Comparison of ENCODE assay signal across 9 cellular contexts in the genomic region with DNA sequence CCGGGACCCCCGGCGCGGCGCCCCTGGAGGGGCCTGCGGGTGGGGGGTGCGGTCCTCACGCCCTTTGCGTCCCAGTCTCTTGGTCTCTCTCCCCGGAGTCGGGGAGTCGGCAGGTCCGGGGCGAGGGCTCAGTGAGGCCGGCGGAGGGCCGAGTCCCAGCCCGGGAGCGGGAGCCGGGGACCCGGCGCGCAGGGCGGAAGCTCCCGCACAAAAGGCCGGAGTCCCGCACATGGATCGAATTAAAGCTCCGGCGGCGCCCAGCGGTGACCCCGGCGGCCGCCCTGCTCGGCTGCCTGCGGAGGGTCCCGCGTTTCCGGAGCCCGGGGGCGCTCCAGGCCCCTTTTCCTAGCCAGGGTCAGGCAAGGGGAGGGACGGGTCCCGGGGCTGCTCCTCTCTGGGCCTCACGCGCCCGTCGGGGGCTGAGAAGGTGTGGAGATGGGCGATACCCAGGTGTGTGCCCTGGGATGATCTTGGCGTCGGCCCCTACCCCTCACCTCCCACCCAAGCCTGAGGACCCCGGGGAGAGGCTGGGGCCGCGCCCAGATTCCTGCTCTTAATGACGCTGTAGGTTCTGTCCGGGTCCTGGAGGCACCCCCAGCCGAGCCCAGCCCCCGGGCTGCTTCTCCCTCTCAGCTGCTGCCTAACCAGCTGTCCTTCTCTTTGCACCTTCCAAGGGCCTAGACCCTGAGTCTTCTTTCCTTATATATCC. TPM values are rescaled to one million over a fixed set of nuclear protein-coding genes. Genes with fewer than 3 reads are reported as not detected.
A peak's percentile ranks its signal among the peaks of the same experiment; 100 is the strongest.
DNase-seq lines count a peak whose midpoint lies in the region; ATAC-seq and TF ChIP-seq lines count a peak whose summit lies in the region.
"Had no signal": no experiment of that assay in that cellular context is flagged by ENCODE, and none has a peak within 500 bp of the region (broad histone marks: within the 10 kb centered on the region; RNA-seq: fewer than 3 reads in every experiment).

No MANE protein-coding gene starts in this region.

- no peak for ATAC-seq in GM18498 (IDR thresholded peaks at IDR 0.05; ENCODE audit: unreplicated experiment)

- H3K4me3 ChIP-seq in astrocyte of the cerebellum (ENCODE audit: low read depth, low read length) (peak overlapping the region; percentile 84), iPS-11a (ENCODE audit: low read depth, low read length) (peak overlapping the region; percentile 75), skeletal muscle tissue (ENCODE audit: low read length in 3 of 3) (peak overlapping the region; percentile 43 to 49 (median 46))

- H3K4me1 ChIP-seq in skeletal muscle tissue (ENCODE audit: control insufficient read depth in 3 of 3, insufficient read depth in 3 of 3, low read length in 3 of 3) = peaks cover 19 to 26% (median 20%) of the 10 kb centered on the region in 3 donors

- no peaks in the 10 kb centered on the region for H3K9me3 ChIP-seq in skeletal muscle tissue (ENCODE audit: control insufficient read depth in 3 of 3, low read length in 3 of 3)

- H3K27me3 ChIP-seq in skeletal muscle tissue (ENCODE audit: control insufficient read depth in 3 of 3, insufficient read depth in 3 of 3, low read length in 3 of 3) = peaks cover 0 to 35% (median 21%) of the 10 kb centered on the region in 3 donors

- DNase-seq in HEK293T (ENCODE audit: extremely low spot score) = peak; percentile 63
- no peak for DNase-seq in astrocyte of the cerebellum (ENCODE audit: low read depth)
- DNase-seq in stimulated activated CD8-positive, alpha-beta memory T cell treated with anti-CD3 and anti-CD28 coated beads, Interleukin-4, amount 100 ng/mL, for 48 hours = no peak
- DNase-seq in H4 (ENCODE audit: low spot score) = no peak
- no peak for DNase-seq in SIG-M5 treated with dmso at 0.1 percent for 504 hours (lab: John Stamatoyannopoulos, UW; ENCODE audit: unreplicated experiment)
- DNase-seq: GOT3 had no signal

- TF ChIP-seq CTCF in astrocyte of the cerebellum (IDR thresholded peaks at IDR 0.05; ENCODE audit: low read depth, low read length, missing control alignments) = no peak

- peak overlapping the region; percentile 38 to 68 (median 43) for H3K9ac ChIP-seq in skeletal muscle tissue (ENCODE audit: low read depth in 1 of 3, low read length in 3 of 3)

- CTCF ChIA-PET in HEK293T (lab: Yijun Ruan, JAX) = interaction anchor here (0.5 to 0.6 kb wide), 2 partner anchors 70 to 316 kb away, joined by 3 to 7 read pairs; no protein-coding TSS in a partner anchor

- in situ Hi-C loops in astrocyte of the cerebellum (cut with HindIII; ENCODE audit: low sequenced_read_pairs) = no loop called here

- no peaks in the 10 kb centered on the region for H3K36me3 ChIP-seq in skeletal muscle tissue (ENCODE audit: control insufficient read depth in 3 of 3, insufficient read depth in 3 of 3, low read length in 3 of 3)

- H3K27ac ChIP-seq in skeletal muscle tissue (ENCODE audit: low read depth, low read length) = peak overlapping the region; percentile 12

- POLR2A ChIA-PET in HEK293T (lab: Yijun Ruan, JAX) = interaction anchor here (0.9 to 1.5 kb wide), 2 partner anchors 9 to 14 kb away, joined by 3 to 4 read pairs; no protein-coding TSS in a partner anchor

TF ChIP-seq in HEK293T, 16 proteins besides CTCF, POLR2A, EP300 and RAD21:
- TF ChIP-seq, protein P1, sequence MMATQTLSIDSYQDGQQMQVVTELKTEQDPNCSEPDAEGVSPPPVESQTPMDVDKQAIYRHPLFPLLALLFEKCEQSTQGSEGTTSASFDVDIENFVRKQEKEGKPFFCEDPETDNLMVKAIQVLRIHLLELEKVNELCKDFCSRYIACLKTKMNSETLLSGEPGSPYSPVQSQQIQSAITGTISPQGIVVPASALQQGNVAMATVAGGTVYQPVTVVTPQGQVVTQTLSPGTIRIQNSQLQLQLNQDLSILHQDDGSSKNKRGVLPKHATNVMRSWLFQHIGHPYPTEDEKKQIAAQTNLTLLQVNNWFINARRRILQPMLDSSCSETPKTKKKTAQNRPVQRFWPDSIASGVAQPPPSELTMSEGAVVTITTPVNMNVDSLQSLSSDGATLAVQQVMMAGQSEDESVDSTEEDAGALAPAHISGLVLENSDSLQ (IDR thresholded peaks at IDR 0.05) = no peak
- TF ChIP-seq BHLHE40 (IDR thresholded peaks at IDR 0.05; ENCODE audit: borderline replicate concordance) = no peak
- no peak for TF ChIP-seq CTBP1 (IDR thresholded peaks at IDR 0.05; ENCODE audit: borderline replicate concordance)
- TF ChIP-seq ELF4 (IDR thresholded peaks at IDR 0.05) = no peak
- no peak for TF ChIP-seq ZNF384 (IDR thresholded peaks at IDR 0.05)
- TF ChIP-seq FOXA1 (IDR thresholded peaks at IDR 0.05) = no peak
- no peak for TF ChIP-seq TARDBP (IDR thresholded peaks at IDR 0.05)
- TF ChIP-seq HDGF (IDR thresholded peaks at IDR 0.05; ENCODE audit: borderline replicate concordance) = no peak
- TF ChIP-seq L3MBTL2 (conservative IDR thresholded peaks at IDR 0.05) = no peak

RNA-seq across cellular contexts. Expression of a gene that starts 0.5 kb away (rescaled TPM):
- total RNA-seq in skeletal muscle tissue = 7.3 TPM
- total RNA-seq in H4 (2014; rRNA removed; shearing (Covaris generic)) = 33.0 and 38.9 TPM in 2 replicates

RNA-seq across cellular contexts. Expression of a gene that starts 16.8 kb away (rescaled TPM):
- total RNA-seq in skeletal muscle tissue = not detected
- total RNA-seq in H4 (2014; rRNA removed; shearing (Covaris generic)) = not detected in 2 replicates

RNA-seq across cellular contexts. Expression of a gene that starts 23.0 kb away (rescaled TPM):
- total RNA-seq in skeletal muscle tissue = 1.6 TPM
- 0.10 and 0.47 TPM in 2 replicates for total RNA-seq in H4 (2014; rRNA removed; shearing (Covaris generic))

RNA-seq across cellular contexts. Expression of a gene that starts 48.3 kb away (rescaled TPM):
- 4.7 TPM for total RNA-seq in skeletal muscle tissue
- 4.9 and 6.0 TPM in 2 replicates for total RNA-seq in H4 (2014; rRNA removed; shearing (Covaris generic))
